ENCODE assay signal across 21 cellular contexts in genomic region chr22:25655536-25655935, GRCh38.
DNase-seq lines count a peak whose midpoint lies in the region; ATAC-seq lines count a peak whose summit lies in the region.
"Had no signal": no experiment of that assay in that cellular context is flagged by ENCODE, and none has a peak within 500 bp of the region (broad histone marks: within the 10 kb centered on the region; RNA-seq: fewer than 3 reads in every experiment).

No MANE protein-coding gene starts in this region.

- intact Hi-C loops in activated T-helper 1 cell treated with anti-CD3 and anti-CD28 coated beads, Interleukin-12 subunit alpha, Interleukin-12 subunit beta, Interleukin-2, Interleukin-4 antibody, amounts not matched to agents 30 ng/mL and 10 ng/mL and 1 ng/mL, durations not matched to agents 14 hours and 24 hours and 36 hours (cut with micrococcal nuclease) = no loop called here

- peaks cover 16% of the 10 kb centered on the region for H3K4me1 Mint-ChIP-seq in activated CD8-positive, alpha-beta memory T cell treated with anti-CD3 and anti-CD28 coated beads, Interleukin-2, amount 10 ng/mL, durations not matched to agents 7 days and 5 days
- H3K4me1 Mint-ChIP-seq in IgD-negative memory B cell = peaks cover 38 to 55% (median 46%) of the 10 kb centered on the region in 3 donors
- H3K4me1 Mint-ChIP-seq in stimulated activated naive B cell treated with anti-CD40 and anti-IgM and Interleukin-4, amounts not matched to agents 10 μg/mL and 1 μg/mL and 100 μg/mL, for 72 hours = peaks cover 38 to 81% of the 10 kb centered on the region in 2 donors
- H3K4me1 Mint-ChIP-seq in activated T-helper 1 cell treated with anti-CD3 and anti-CD28 coated beads, Interleukin-12 subunit alpha, Interleukin-12 subunit beta, Interleukin-2, Interleukin-4 antibody, amounts not matched to agents 30 ng/mL and 10 ng/mL and 1 ng/mL, durations not matched to agents 14 hours and 24 hours and 36 hours (ENCODE audit: low read depth) = peaks cover 30% of the 10 kb centered on the region

- H3K36me3 Mint-ChIP-seq in activated CD8-positive, alpha-beta memory T cell treated with anti-CD3 and anti-CD28 coated beads, Interleukin-2, amount 10 ng/mL, durations not matched to agents 7 days and 5 days = peaks cover 15% of the 10 kb centered on the region
- no peaks in the 10 kb centered on the region for H3K36me3 Mint-ChIP-seq in IgD-negative memory B cell
- peaks cover 34 to 38% of the 10 kb centered on the region in 2 donors for H3K36me3 Mint-ChIP-seq in stimulated activated naive B cell treated with anti-CD40 and anti-IgM and Interleukin-4, amounts not matched to agents 10 μg/mL and 1 μg/mL and 100 μg/mL, for 72 hours
- peaks cover 14% of the 10 kb centered on the region for H3K36me3 Mint-ChIP-seq in activated T-helper 1 cell treated with anti-CD3 and anti-CD28 coated beads, Interleukin-12 subunit alpha, Interleukin-12 subunit beta, Interleukin-2, Interleukin-4 antibody, amounts not matched to agents 30 ng/mL and 10 ng/mL and 1 ng/mL, durations not matched to agents 14 hours and 24 hours and 36 hours (ENCODE audit: low read depth)

- H3K4me3 Mint-ChIP-seq in activated CD8-positive, alpha-beta memory T cell treated with anti-CD3 and anti-CD28 coated beads, Interleukin-2, amount 10 ng/mL, durations not matched to agents 7 days and 5 days = no peak overlapping the region
- peak overlapping the region in 1 of 4 donors; percentile 1 for H3K4me3 Mint-ChIP-seq in IgD-negative memory B cell
- no peak overlapping the region for H3K4me3 Mint-ChIP-seq in stimulated activated naive B cell treated with anti-CD40 and anti-IgM and Interleukin-4, amounts not matched to agents 10 μg/mL and 1 μg/mL and 100 μg/mL, for 72 hours
- H3K4me3 Mint-ChIP-seq in activated T-helper 1 cell treated with anti-CD3 and anti-CD28 coated beads, Interleukin-12 subunit alpha, Interleukin-12 subunit beta, Interleukin-2, Interleukin-4 antibody, amounts not matched to agents 30 ng/mL and 10 ng/mL and 1 ng/mL, durations not matched to agents 14 hours and 24 hours and 36 hours = no peak overlapping the region
- H3K4me3 Mint-ChIP-seq: CD4-positive, alpha-beta T cell had no signal

- peaks cover 3% of the 10 kb centered on the region for H3K27me3 Mint-ChIP-seq in activated CD8-positive, alpha-beta memory T cell treated with anti-CD3 and anti-CD28 coated beads, Interleukin-2, amount 10 ng/mL, durations not matched to agents 7 days and 5 days
- no peaks in the 10 kb centered on the region for H3K27me3 Mint-ChIP-seq in IgD-negative memory B cell
- H3K27me3 Mint-ChIP-seq in stimulated activated naive B cell treated with anti-CD40 and anti-IgM and Interleukin-4, amounts not matched to agents 10 μg/mL and 1 μg/mL and 100 μg/mL, for 72 hours = no peaks in the 10 kb centered on the region
- H3K27me3 Mint-ChIP-seq in activated T-helper 1 cell treated with anti-CD3 and anti-CD28 coated beads, Interleukin-12 subunit alpha, Interleukin-12 subunit beta, Interleukin-2, Interleukin-4 antibody, amounts not matched to agents 30 ng/mL and 10 ng/mL and 1 ng/mL, durations not matched to agents 14 hours and 24 hours and 36 hours (ENCODE audit: insufficient read depth) = no peaks in the 10 kb centered on the region
- H3K27me3 Mint-ChIP-seq: CD4-positive, alpha-beta T cell had no signal

- no peak for DNase-seq in activated CD8-positive, alpha-beta memory T cell treated with anti-CD3 and anti-CD28 coated beads, Interleukin-2, amount 10 ng/mL, durations not matched to agents 7 days and 5 days
- DNase-seq in activated CD8-positive, alpha-beta memory T cell treated with anti-CD3 and anti-CD28 coated beads, Interleukin-2, amount 50 U/mL, for 4 hours = no peak
- no peak for DNase-seq in stimulated activated naive B cell treated with anti-CD40 and anti-IgM and Interleukin-4, amounts not matched to agents 10 μg/mL and 1 μg/mL and 100 μg/mL, for 72 hours
- DNase-seq in activated T-helper 1 cell treated with anti-CD3 and anti-CD28 coated beads, Interleukin-12 subunit alpha, Interleukin-12 subunit beta, Interleukin-2, Interleukin-4 antibody, amounts not matched to agents 30 ng/mL and 10 ng/mL and 1 ng/mL, durations not matched to agents 14 hours and 24 hours and 36 hours (ENCODE audit: low spot score) = no peak
- DNase-seq in globus pallidus (ENCODE audit: low spot score) (no peak), amniotic stem cell (lab: John Stamatoyannopoulos, UW) (no peak)
- DNase-seq: 8988T; Caco-2; CD4-positive, alpha-beta T cell; DMS153; GDM1; GM23248; HCEC 1CT; NCI-H1417; NCI-H2029; NCI-H345; NCI-H524 treated with DMSO at 0.1 percent for 48 hours; SJCRH30 had no signal

- peak overlapping the region; percentile 29 for H3K27ac ChIP-seq in angular gyrus (ENCODE audit: low read depth, low read length)
- H3K27ac ChIP-seq: GM23248, KMS-11, SJCRH30 had no signal

- H3K9me3 Mint-ChIP-seq in activated CD8-positive, alpha-beta memory T cell treated with anti-CD3 and anti-CD28 coated beads, Interleukin-2, amount 10 ng/mL, durations not matched to agents 7 days and 5 days (ENCODE audit: low read depth) = no peaks in the 10 kb centered on the region
- H3K9me3 Mint-ChIP-seq in IgD-negative memory B cell = no peaks in the 10 kb centered on the region
- peaks cover 4% of the 10 kb centered on the region in 2 donors for H3K9me3 Mint-ChIP-seq in stimulated activated naive B cell treated with anti-CD40 and anti-IgM and Interleukin-4, amounts not matched to agents 10 μg/mL and 1 μg/mL and 100 μg/mL, for 72 hours
- H3K9me3 Mint-ChIP-seq in activated T-helper 1 cell treated with anti-CD3 and anti-CD28 coated beads, Interleukin-12 subunit alpha, Interleukin-12 subunit beta, Interleukin-2, Interleukin-4 antibody, amounts not matched to agents 30 ng/mL and 10 ng/mL and 1 ng/mL, durations not matched to agents 14 hours and 24 hours and 36 hours = peaks cover 4% of the 10 kb centered on the region
- H3K9me3 Mint-ChIP-seq: CD4-positive, alpha-beta T cell had no signal

- ATAC-seq in activated CD8-positive, alpha-beta memory T cell treated with anti-CD3 and anti-CD28 coated beads, Interleukin-2, amount 10 ng/mL, durations not matched to agents 7 days and 5 days = peak; percentile 33
- no peak for ATAC-seq in stimulated activated naive B cell treated with anti-CD40 and anti-IgM and Interleukin-4, amounts not matched to agents 10 μg/mL and 1 μg/mL and 100 μg/mL, for 72 hours (replicated peaks)

- CTCF ChIA-PET in activated CD8-positive, alpha-beta memory T cell treated with anti-CD3 and anti-CD28 coated beads, Interleukin-2, amount 10 ng/mL, durations not matched to agents 7 days and 5 days (lab: Charles Lee) = interaction anchor here (1.3 to 1.6 kb wide), 2 partner anchors 27 to 117 kb away, joined by 4 read pairs; no protein-coding TSS in a partner anchor

- no peak overlapping the region for H3K27ac Mint-ChIP-seq in activated CD8-positive, alpha-beta memory T cell treated with anti-CD3 and anti-CD28 coated beads, Interleukin-2, amount 10 ng/mL, durations not matched to agents 7 days and 5 days
- H3K27ac Mint-ChIP-seq in IgD-negative memory B cell = peak overlapping the region in 2 of 3 donors; percentile 22 to 47
- H3K27ac Mint-ChIP-seq in stimulated activated naive B cell treated with anti-CD40 and anti-IgM and Interleukin-4, amounts not matched to agents 10 μg/mL and 1 μg/mL and 100 μg/mL, for 72 hours = peak overlapping the region; percentile 56
- no peak overlapping the region for H3K27ac Mint-ChIP-seq in activated T-helper 1 cell treated with anti-CD3 and anti-CD28 coated beads, Interleukin-12 subunit alpha, Interleukin-12 subunit beta, Interleukin-2, Interleukin-4 antibody, amounts not matched to agents 30 ng/mL and 10 ng/mL and 1 ng/mL, durations not matched to agents 14 hours and 24 hours and 36 hours
- H3K27ac Mint-ChIP-seq: CD4-positive, alpha-beta T cell had no signal

Comparison
In these comparisons a context has a peak if more than half of its experiments do, and no peak if none do; other contexts are left out.
1. H3K27ac Mint-ChIP-seq: peak in IgD-negative memory B cell (2 of 3) and stimulated activated naive B cell treated with anti-CD40 and anti-IgM and Interleukin-4, amounts not matched to agents 10 μg/mL and 1 μg/mL and 100 μg/mL, for 72 hours (single experiment); none in activated CD8-positive, alpha-beta memory T cell treated with anti-CD3 and anti-CD28 coated beads, Interleukin-2, amount 10 ng/mL, durations not matched to agents 7 days and 5 days (single experiment) and activated T-helper 1 cell treated with anti-CD3 and anti-CD28 coated beads, Interleukin-12 subunit alpha, Interleukin-12 subunit beta, Interleukin-2, Interleukin-4 antibody, amounts not matched to agents 30 ng/mL and 10 ng/mL and 1 ng/mL, durations not matched to agents 14 hours and 24 hours and 36 hours (single experiment).